30 cellular contexts compared by ENCODE assay signal in the genomic region with DNA sequence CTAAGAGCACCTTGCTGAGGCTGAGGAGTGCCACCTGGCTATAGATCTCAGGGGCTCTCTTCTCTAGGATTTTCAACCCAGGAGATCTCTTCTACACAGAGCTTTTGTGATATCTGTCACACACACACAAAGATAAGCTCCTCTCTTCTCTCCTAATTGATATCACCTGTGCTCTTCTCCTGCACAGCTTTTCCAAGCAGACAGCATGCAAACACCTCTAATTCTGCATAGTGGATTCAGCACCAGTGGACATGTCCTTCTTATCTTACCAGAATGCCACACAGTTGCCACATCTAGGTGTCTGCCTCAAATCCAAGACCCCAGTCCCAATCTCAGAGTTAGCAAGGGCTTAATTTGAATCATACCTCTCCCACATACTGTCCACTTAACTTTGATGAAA.
"Had no signal": no experiment of that assay in that cellular context is flagged by ENCODE, and none has a peak within 500 bp of the region (broad histone marks: within the 10 kb centered on the region; RNA-seq: fewer than 3 reads in every experiment).

No MANE protein-coding gene starts in this region.

- ATAC-seq: activated CD8-positive, alpha-beta T cell treated with anti-CD3 and anti-CD28 coated beads for 36 hours; activated naive CD4-positive, alpha-beta T cell treated with anti-CD3 and anti-CD28 coated beads, Interleukin-2, amount 50 U/mL, for 72 hours; activated T-cell treated with anti-CD3 and anti-CD28 coated beads, Interleukin-2, amount 50 U/mL, for 4 hours; activated T-cell treated with anti-CD3 and anti-CD28 coated beads, Interleukin-2, amount 50 U/mL, for 72 hours; activated T-helper 17 cell treated with anti-CD3 and anti-CD28 coated beads, Interleukin-2, amount 50 U/mL, for 72 hours; body of pancreas had no signal

- H3K4me3 ChIP-seq: adrenal gland, body of pancreas, breast epithelium had no signal

- DNase-seq: activated B cell treated with CpG ODN at 0.5 μM for 24 hours; activated CD4-positive, alpha-beta memory T cell treated with anti-CD3 and anti-CD28 coated beads for 36 hours; activated CD4-positive, alpha-beta T cell treated with anti-CD3 and anti-CD28 coated beads for 4 hours; activated CD4-positive, alpha-beta T cell treated with anti-CD3 and anti-CD28 coated beads, Interleukin-2, amount 50 U/mL, for 1 hour; activated CD4-positive, alpha-beta T cell treated with anti-CD3 and anti-CD28 coated beads, Interleukin-2, amount 50 U/mL, for 4 hours; activated CD4-positive, CD25-positive, alpha-beta regulatory T cell treated with anti-CD3 and anti-CD28 coated beads, Interleukin-2, amount 50 U/mL, for 72 hours; activated CD8-positive, alpha-beta memory T cell treated with anti-CD3 and anti-CD28 coated beads, Interleukin-2, amount 50 U/mL, for 4 hours; activated CD8-positive, alpha-beta T cell treated with anti-CD3 and anti-CD28 coated beads for 36 hours; activated effector memory CD4-positive, alpha-beta T cell treated with anti-CD3 and anti-CD28 coated beads, Interleukin-2, amount 50 U/mL, for 16 hours; activated gamma-delta T cell treated with Interleukin-2 at 50 U/mL for 16 hours; activated naive CD4-positive, alpha-beta T cell; activated naive CD4-positive, alpha-beta T cell treated with anti-CD3 and anti-CD28 coated beads for 36 hours; activated naive CD4-positive, alpha-beta T cell treated with anti-CD3 and anti-CD28 coated beads, Interleukin-2, amount 50 U/mL, for 16 hours; activated naive CD8-positive, alpha-beta T cell treated with anti-CD3 and anti-CD28 coated beads for 36 hours; activated T-cell treated with anti-CD3 and anti-CD28 coated beads for 4 hours; activated T-cell treated with anti-CD3 and anti-CD28 coated beads, Interleukin-2, amount 50 U/mL, for 1 hour; activated T-cell treated with anti-CD3 and anti-CD28 coated beads, Interleukin-2, amount 50 U/mL, for 4 hours; activated T-cell treated with anti-CD3 and anti-CD28 coated beads, Interleukin-2, amount 50 U/mL, for 72 hours; adrenal gland; amniotic stem cell; aorta; body of pancreas; brain microvascular endothelial cell; central memory CD4-positive, alpha-beta T cell; T-helper 2 cell; T-helper 9 cell had no signal

- H3K27ac ChIP-seq: adrenal gland, body of pancreas, brain microvascular endothelial cell, breast epithelium, VCaP had no signal

- H3K27me3 ChIP-seq: adrenal gland, body of pancreas, brain microvascular endothelial cell, breast epithelium had no signal

- H3K4me1 ChIP-seq: body of pancreas, breast epithelium had no signal

- H3K9me3 ChIP-seq: adrenal gland, body of pancreas, breast epithelium had no signal

- H3K36me3 ChIP-seq: adrenal gland, brain microvascular endothelial cell, breast epithelium had no signal
